In genomic region chr6:32976334-32977069, GRCh38 we compare ENCODE assay signal across 10 cellular contexts. TPM values are rescaled to one million over a fixed set of nuclear protein-coding genes. Genes with fewer than 3 reads are reported as not detected.
A peak's percentile ranks its signal among the peaks of the same experiment; 100 is the strongest.
DNase-seq lines count a peak whose midpoint lies in the region; ATAC-seq, FAIRE-seq and TF ChIP-seq lines count a peak whose summit lies in the region.
"Had no signal": no experiment of that assay in that cellular context is flagged by ENCODE, and none has a peak within 500 bp of the region (broad histone marks: within the 10 kb centered on the region; RNA-seq: fewer than 3 reads in every experiment).

No MANE protein-coding gene starts in this region.

- peaks cover 71% of the 10 kb centered on the region for H3K79me2 ChIP-seq in K562 (ENCODE audit: control insufficient read depth, insufficient read depth, low read length)

- no peak overlapping the region for H3K27ac ChIP-seq in HUES64 (ENCODE audit: low read depth, low read length)
- H3K27ac ChIP-seq in K562 (ENCODE audit: extremely low read depth, low read depth, low read length), result no peak overlapping the region

- WGBS in HUES64, result 97% methylated on average over 7 of the region's 7 CpGs
- 95% methylated on average over 7 of the region's 7 CpGs for WGBS in K562 (ENCODE audit: insufficient coverage, low coverage, missing lambda C conversion rate)

- POLR2A ChIA-PET in K562 (lab: Yijun Ruan, JAX), result interaction anchor here (5.2 to 13.4 kb wide), 4 partner anchors 8 to 44 kb away, joined by 63 to 384 read pairs (median 187); partner anchors contain the start of gene HLA-DMA
- POLR2A ChIA-PET in naive thymus-derived CD8-positive, alpha-beta T cell (lab: Charles Lee), result interaction anchor here (0.5 to 21.1 kb wide), 7 partner anchors 6 to 312 kb away, joined by 3 to 510 read pairs (median 5); partner anchors contain the start of genes HLA-DMB, PSMB8 and TAP2

- H3K27me3 ChIP-seq in HUES64 (ENCODE audit: insufficient read depth, low read length), result no peaks in the 10 kb centered on the region
- H3K27me3 ChIP-seq in K562 (ENCODE audit: control insufficient read depth in 2 of 2, insufficient read depth in 2 of 2, low read length in 2 of 2), result no peaks in the 10 kb centered on the region

- H3K9me3 Mint-ChIP-seq in CD14-positive monocyte, result peaks cover 0 to 6% (median 0%) of the 10 kb centered on the region in 7 donors
- H3K9me3 Mint-ChIP-seq in naive thymus-derived CD8-positive, alpha-beta T cell, result no peaks in the 10 kb centered on the region

- H2AFZ ChIP-seq in K562 (ENCODE audit: low read depth, low read length), result no peak overlapping the region

- H3K9me3 ChIP-seq in HUES64 (ENCODE audit: insufficient read depth, low read depth, low read length), result no peaks in the 10 kb centered on the region
- H3K9me3 ChIP-seq in K562 (replicated peaks; ENCODE audit: control insufficient read depth, insufficient read depth, low read depth, low read length), result no peaks in the 10 kb centered on the region

- H3K27me3 Mint-ChIP-seq in CD14-positive monocyte (ENCODE audit: low read depth in 3 of 3), result peaks cover 0 to 8% (median 0%) of the 10 kb centered on the region in 3 donors
- H3K27me3 Mint-ChIP-seq in naive thymus-derived CD8-positive, alpha-beta T cell, result no peaks in the 10 kb centered on the region

- peak overlapping the region; percentile 94; the same call in 1 of the 2 replicates for H3K4me3 ChIP-seq in HUES64 (ENCODE audit: low read length)
- H3K4me3 ChIP-seq in K562, result no peak overlapping the region

- in situ Hi-C loops in K562 (cut with MboI) (no loop called here), ACHN (cut with HindIII; ENCODE audit: low pct_ligation_motif_present, low pct_unique_long_range_greater_than_20kb, low sequenced_read_pairs) (no loop called here)

- TF ChIP-seq CTCF in CD14-positive monocyte (IDR thresholded peaks at IDR 0.05) (no peak), K562 (IDR thresholded peaks at IDR 0.05 in 2 of 3, conservative IDR thresholded peaks at IDR 0.05 in 1 of 3; ENCODE audit: insufficient read depth in 2 of 3, low read depth in 1 of 3, low read length in 3 of 3) (no peak)

- H3K4me1 Mint-ChIP-seq in CD14-positive monocyte, result peaks cover 53% of the 10 kb centered on the region
- H3K4me1 Mint-ChIP-seq in naive thymus-derived CD8-positive, alpha-beta T cell, result peaks cover 38 to 64% (median 53%) of the 10 kb centered on the region in 4 donors

- TF ChIP-seq RAD21 in K562 (CRISPR knock-in tag; conservative IDR thresholded peaks at IDR 0.05 in 1 of 2, IDR thresholded peaks at IDR 0.05 in 1 of 2), result no peak

- no peak for TF ChIP-seq EP300 in K562 (IDR thresholded peaks at IDR 0.05; ENCODE audit: low read length)

- peak overlapping the region in 6 of 7 donors; percentile 22 to 87 (median 64) for H3K27ac Mint-ChIP-seq in CD14-positive monocyte
- peak overlapping the region; percentile 68 to 100 (median 84) for H3K27ac Mint-ChIP-seq in naive thymus-derived CD8-positive, alpha-beta T cell

- TF ChIP-seq POLR2A in K562 (conservative IDR thresholded peaks at IDR 0.05), result no peak

- no TSS peak for BruUV-seq in K562 (replicated peaks; lab: Mats Ljungman, UMichigan)

- FAIRE-seq in K562 (lab: Jason Lieb, UNC) (no peak), frontal cortex (lab: Jason Lieb, UNC) (no peak)
- FAIRE-seq: endometrium, G401.6 had no signal

- H3K9ac ChIP-seq in HUES64 (ENCODE audit: low read depth, low read length) (no peak overlapping the region), K562 (ENCODE audit: insufficient read depth in 1 of 2, low read depth in 2 of 2, low read length in 2 of 2) (peak overlapping the region in 1 of 2 experiments; percentile 29; a peak in 1 of 4 replicates)

- peaks cover 76% of the 10 kb centered on the region for H4K20me1 ChIP-seq in K562 (replicated peaks; ENCODE audit: control insufficient read depth, insufficient read depth, low read length)

- peaks cover 84 to 95% of the 10 kb centered on the region in 2 donors for H3K36me3 Mint-ChIP-seq in CD14-positive monocyte
- H3K36me3 Mint-ChIP-seq in naive thymus-derived CD8-positive, alpha-beta T cell, result peaks cover 28 to 90% (median 51%) of the 10 kb centered on the region in 3 donors

- peaks cover 94% of the 10 kb centered on the region for H3K36me3 ChIP-seq in HUES64 (ENCODE audit: insufficient read depth, low read length)
- H3K36me3 ChIP-seq in K562 (ENCODE audit: control insufficient read depth, insufficient read depth, low read length), result peaks cover 94% of the 10 kb centered on the region

- no peak overlapping the region for H3K4me3 Mint-ChIP-seq in CD14-positive monocyte
- peak overlapping the region in 9 of 10 donors; percentile 13 to 99 (median 81) for H3K4me3 Mint-ChIP-seq in naive thymus-derived CD8-positive, alpha-beta T cell

- CTCF ChIA-PET in K562 (lab: Yijun Ruan, JAX; ENCODE audit: low intra/inter-chr PET ratio), result no interaction called here

- intact Hi-C loops in CD14-positive monocyte (cut with micrococcal nuclease) (no loop called here), K562 (cut with micrococcal nuclease) (no loop called here)

- peaks cover 6% of the 10 kb centered on the region; the same call in 1 of the 2 replicates for H3K4me1 ChIP-seq in HUES64 (ENCODE audit: insufficient read depth, low read length)
- H3K4me1 ChIP-seq in K562 (replicated peaks in 1 of 2; ENCODE audit: control insufficient read depth in 2 of 2, insufficient read depth in 2 of 2, low read length in 2 of 2), result peaks cover 12 to 13% of the 10 kb centered on the region in 2 experiments; a peak in 4 of 5 replicates

- H3K4me2 ChIP-seq in K562 (ENCODE audit: insufficient read depth, low read length), result peak overlapping the region; percentile 10; the same call in 1 of the 2 replicates

- H3K9me1 ChIP-seq in K562 (ENCODE audit: control insufficient read depth, insufficient read depth, low read length), result peaks cover 22% of the 10 kb centered on the region

- no peak for ATAC-seq in K562
- ATAC-seq in naive thymus-derived CD8-positive, alpha-beta T cell, result no peak
- ATAC-seq in HG02852 (IDR thresholded peaks at IDR 0.05; ENCODE audit: unreplicated experiment), result no peak

- DNase-seq in CD14-positive monocyte (ENCODE audit: low spot score) (no peak), K562 (ENCODE audit: extremely low read depth in 1 of 4, low spot score in 3 of 4) (no peak), ACHN (no peak), UCSD-AML1 (lab: John Stamatoyannopoulos, UW; ENCODE audit: unreplicated experiment) (no peak), frontal cortex (ENCODE audit: low spot score in 2 of 2) (no peak)
- no peak for DNase-seq in naive thymus-derived CD8-positive, alpha-beta T cell

RNA-seq across cellular contexts. Expression of gene BRD2, which starts 8.1 kb away (rescaled TPM):
- polyA plus RNA-seq in CD14-positive monocyte (10 to 100 TPM in 1 of 2 donors, 1 to 10 TPM in 1; 9.6 to 21.7 TPM), K562 (2011; rRNA removed) (189 and 242 TPM in 2 replicates), K562 (2014; fragmentation: Illumina TruSeq; extraction: Trizol) (211 and 252 TPM in 2 replicates), K562 (2014; fragmentation: Nextera tagmentation; extraction: Ambion mirVana) (100 to 1,000 TPM in 1 of 2 experiments, 10 to 100 TPM in 1; 19.0 to 113 TPM), K562 (2014; rRNA removed) (192 and 194 TPM in 2 replicates)
- polyA plus RNA-seq in HUES64 (2013, experiment 1 of 2), result 111 TPM
- 112 TPM for polyA plus RNA-seq in HUES64 (2013, experiment 2 of 2)
- 729 and 883 TPM in 2 replicates for total RNA-seq in K562 (2011; cell fraction: chromatin; rRNA removed; ENCODE audit: low replicate concordance)
- total RNA-seq in K562 (2011; cell fraction: nucleolus; rRNA removed), result 319 and 374 TPM in 2 replicates
- total RNA-seq in K562 (2011; cell fraction: nucleoplasm; rRNA removed), result 421 and 486 TPM in 2 replicates
- total RNA-seq in K562 (2014; rRNA removed) (133 and 136 TPM in 2 replicates), K562 (2014; rRNA removed; fragmentation: Illumina TruSeq; extraction: Trizol) (135 and 136 TPM in 2 replicates), K562 (2015; rRNA removed; fragmentation: Illumina TruSeq; extraction: Trizol) (185 and 186 TPM in 2 replicates), K562 (2021) (173 and 181 TPM in 2 replicates), frontal cortex (55.8 TPM)
- polyA plus RNA-seq in K562 (2011; cell fraction: cytosol; rRNA removed), result 99.8 and 136 TPM in 2 replicates
- 407 and 463 TPM in 2 replicates for polyA plus RNA-seq in K562 (2011; cell fraction: nucleus; rRNA removed)
- 164 and 174 TPM in 2 replicates for polyA plus RNA-seq in K562 (2012)
- 117 and 145 TPM in 2 replicates for polyA minus RNA-seq in K562 (2011; rRNA and poly(A)+ RNA removed)
- polyA minus RNA-seq in K562 (2011; cell fraction: cytosol; rRNA and poly(A)+ RNA removed), result 73.6 and 84.6 TPM in 2 replicates
- polyA minus RNA-seq in K562 (2011; cell fraction: nucleus; rRNA and poly(A)+ RNA removed), result 153 and 260 TPM in 2 replicates
- total RNA-seq in naive thymus-derived CD8-positive, alpha-beta T cell, result 100 to 1,000 TPM; 454 to 455 TPM
- 10 to 100 TPM; 24.5 to 72.8 (median 29.8) TPM for polyA plus RNA-seq in naive thymus-derived CD8-positive, alpha-beta T cell

RNA-seq across cellular contexts. Expression of gene HLA-DMA, which starts 23.6 kb away (rescaled TPM):
- polyA plus RNA-seq in CD14-positive monocyte (100 to 1,000 TPM; 434 to 526 TPM), K562 (2011; rRNA removed) (0.13 and 0.28 TPM in 2 replicates), K562 (2014; fragmentation: Illumina TruSeq; extraction: Trizol) (0.50 and 0.83 TPM in 2 replicates), K562 (2014; fragmentation: Nextera tagmentation; extraction: Ambion mirVana) (under 1 TPM; 0.18 to 0.78 TPM), K562 (2014; rRNA removed) (0.48 and 1.7 TPM in 2 replicates)
- 2.5 TPM for polyA plus RNA-seq in HUES64 (2013, experiment 1 of 2)
- 2.4 TPM for polyA plus RNA-seq in HUES64 (2013, experiment 2 of 2)
- total RNA-seq in K562 (2011; cell fraction: chromatin; rRNA removed; ENCODE audit: low replicate concordance), result 0.55 and 0.81 TPM in 2 replicates
- 0.83 and 0.92 TPM in 2 replicates for total RNA-seq in K562 (2011; cell fraction: nucleolus; rRNA removed)
- 2.4 and 2.9 TPM in 2 replicates for total RNA-seq in K562 (2011; cell fraction: nucleoplasm; rRNA removed)
- total RNA-seq in K562 (2014; rRNA removed) (0.23 and 0.33 TPM in 2 replicates), K562 (2014; rRNA removed; fragmentation: Illumina TruSeq; extraction: Trizol) (0.29 and 0.51 TPM in 2 replicates), K562 (2015; rRNA removed; fragmentation: Illumina TruSeq; extraction: Trizol) (0.58 and 0.60 TPM in 2 replicates), K562 (2021) (0.47 and 0.75 TPM in 2 replicates), frontal cortex (0.82 TPM)
- polyA plus RNA-seq in K562 (2011; cell fraction: cytosol; rRNA removed), result 0.56 and 0.73 TPM in 2 replicates
- polyA plus RNA-seq in K562 (2011; cell fraction: nucleus; rRNA removed), result 2.3 TPM in 2 replicates
- polyA plus RNA-seq in K562 (2012), result 0.76 and 1.1 TPM in 2 replicates
- 0.25 and 0.39 TPM in 2 replicates for polyA minus RNA-seq in K562 (2011; rRNA and poly(A)+ RNA removed)
- polyA minus RNA-seq in K562 (2011; cell fraction: cytosol; rRNA and poly(A)+ RNA removed), result not detected in 2 replicates
- polyA minus RNA-seq in K562 (2011; cell fraction: nucleus; rRNA and poly(A)+ RNA removed), result 1.8 and 2.3 TPM in 2 replicates
- 10 to 100 TPM; 38.7 to 39.7 TPM for total RNA-seq in naive thymus-derived CD8-positive, alpha-beta T cell
- 10 to 100 TPM; 23.7 to 37.4 (median 26.9) TPM for polyA plus RNA-seq in naive thymus-derived CD8-positive, alpha-beta T cell

RNA-seq across cellular contexts. Expression of gene HLA-DOA, which starts 32.9 kb away (rescaled TPM):
- polyA plus RNA-seq in CD14-positive monocyte, result 1 to 10 TPM; 2.8 to 9.1 TPM
- 8.7 TPM for polyA plus RNA-seq in HUES64 (2013, experiment 1 of 2)
- polyA plus RNA-seq in HUES64 (2013, experiment 2 of 2), result 9.1 TPM
- not detected in 2 replicates for total RNA-seq in K562 (2011; cell fraction: chromatin; rRNA removed; ENCODE audit: low replicate concordance)
- total RNA-seq in K562 (2011; cell fraction: nucleolus; rRNA removed), result not detected in 2 replicates
- not detected in 2 replicates for total RNA-seq in K562 (2011; cell fraction: nucleoplasm; rRNA removed)
- total RNA-seq in K562 (2014; rRNA removed), result not detected in 2 replicates
- total RNA-seq in K562 (2014; rRNA removed; fragmentation: Illumina TruSeq; extraction: Trizol), result not detected in 2 replicates
- not detected in 2 replicates for total RNA-seq in K562 (2015; rRNA removed; fragmentation: Illumina TruSeq; extraction: Trizol)
- 0.07 TPM in 1 of 2 replicates, not detected in the other for total RNA-seq in K562 (2021)
- polyA plus RNA-seq in K562 (2011; rRNA removed), result not detected in 2 replicates
- not detected in 2 replicates for polyA plus RNA-seq in K562 (2011; cell fraction: cytosol; rRNA removed)
- not detected in 2 replicates for polyA plus RNA-seq in K562 (2011; cell fraction: nucleus; rRNA removed)
- not detected in 2 replicates for polyA plus RNA-seq in K562 (2012)
- not detected in 2 replicates for polyA plus RNA-seq in K562 (2014; fragmentation: Illumina TruSeq; extraction: Trizol)
- not detected for polyA plus RNA-seq in K562 (2014; fragmentation: Nextera tagmentation; extraction: Ambion mirVana)
- polyA plus RNA-seq in K562 (2014; rRNA removed), result not detected in 2 replicates
- not detected in 2 replicates for polyA minus RNA-seq in K562 (2011; rRNA and poly(A)+ RNA removed)
- polyA minus RNA-seq in K562 (2011; cell fraction: cytosol; rRNA and poly(A)+ RNA removed), result not detected in 2 replicates
- polyA minus RNA-seq in K562 (2011; cell fraction: nucleus; rRNA and poly(A)+ RNA removed), result not detected in 2 replicates
- 10 to 100 TPM; 50.7 to 51.7 TPM for total RNA-seq in naive thymus-derived CD8-positive, alpha-beta T cell
- 10 to 100 TPM; 26.4 to 61.0 (median 33.2) TPM for polyA plus RNA-seq in naive thymus-derived CD8-positive, alpha-beta T cell
- total RNA-seq in frontal cortex, result 0.82 TPM

RNA-seq across cellular contexts. Expression of gene HLA-DMB, which starts 35.7 kb away (rescaled TPM):
- polyA plus RNA-seq in CD14-positive monocyte (100 to 1,000 TPM; 726 to 924 TPM), K562 (2011; rRNA removed) (not detected in 2 replicates), K562 (2014; fragmentation: Illumina TruSeq; extraction: Trizol) (not detected in 2 replicates), K562 (2014; fragmentation: Nextera tagmentation; extraction: Ambion mirVana) (not detected), K562 (2014; rRNA removed) (0.03 TPM in 1 of 2 replicates, not detected in the other)
- polyA plus RNA-seq in HUES64 (2013, experiment 1 of 2), result 0.45 TPM
- 0.82 TPM for polyA plus RNA-seq in HUES64 (2013, experiment 2 of 2)
- total RNA-seq in K562 (2011; cell fraction: chromatin; rRNA removed; ENCODE audit: low replicate concordance), result not detected in 2 replicates
- not detected in 2 replicates for total RNA-seq in K562 (2011; cell fraction: nucleolus; rRNA removed)
- not detected in 2 replicates for total RNA-seq in K562 (2011; cell fraction: nucleoplasm; rRNA removed)
- total RNA-seq in K562 (2014; rRNA removed) (not detected in 2 replicates), K562 (2014; rRNA removed; fragmentation: Illumina TruSeq; extraction: Trizol) (not detected in 2 replicates), K562 (2015; rRNA removed; fragmentation: Illumina TruSeq; extraction: Trizol) (not detected in 2 replicates), K562 (2021) (0.18 and 0.38 TPM in 2 replicates), frontal cortex (0.82 TPM)
- polyA plus RNA-seq in K562 (2011; cell fraction: cytosol; rRNA removed), result not detected in 2 replicates
- polyA plus RNA-seq in K562 (2011; cell fraction: nucleus; rRNA removed), result not detected in 2 replicates
- not detected in 2 replicates for polyA plus RNA-seq in K562 (2012)
- polyA minus RNA-seq in K562 (2011; rRNA and poly(A)+ RNA removed), result not detected in 2 replicates
- not detected in 2 replicates for polyA minus RNA-seq in K562 (2011; cell fraction: cytosol; rRNA and poly(A)+ RNA removed)
- not detected in 2 replicates for polyA minus RNA-seq in K562 (2011; cell fraction: nucleus; rRNA and poly(A)+ RNA removed)
- 10 to 100 TPM; 23.0 to 23.5 TPM for total RNA-seq in naive thymus-derived CD8-positive, alpha-beta T cell
- 10 to 100 TPM; 10.8 to 22.5 (median 16.8) TPM for polyA plus RNA-seq in naive thymus-derived CD8-positive, alpha-beta T cell

Comparison
In these comparisons a context has a peak if more than half of its experiments do, and no peak if none do; other contexts are left out.
1. H3K4me3 Mint-ChIP-seq: peak in naive thymus-derived CD8-positive, alpha-beta T cell (9 of 10); none in CD14-positive monocyte (0 of 2).
2. RNA of gene HLA-DMA, which starts 23.6 kb away (total RNA-seq): 38.7 to 39.7 TPM in naive thymus-derived CD8-positive, alpha-beta T cell; 0.82 TPM in frontal cortex (single experiment) and 0.23 to 2.9 TPM in K562; every median in the first group is over 10 times any median in the second.
3. RNA of gene HLA-DOA, which starts 32.9 kb away (total RNA-seq): 50.7 to 51.7 TPM in naive thymus-derived CD8-positive, alpha-beta T cell; 0.82 TPM in frontal cortex (single experiment) and 0.07 TPM in K562; every median in the first group is over 10 times any median in the second.